ENCODE assay signal across 8 cellular contexts in the genomic region with DNA sequence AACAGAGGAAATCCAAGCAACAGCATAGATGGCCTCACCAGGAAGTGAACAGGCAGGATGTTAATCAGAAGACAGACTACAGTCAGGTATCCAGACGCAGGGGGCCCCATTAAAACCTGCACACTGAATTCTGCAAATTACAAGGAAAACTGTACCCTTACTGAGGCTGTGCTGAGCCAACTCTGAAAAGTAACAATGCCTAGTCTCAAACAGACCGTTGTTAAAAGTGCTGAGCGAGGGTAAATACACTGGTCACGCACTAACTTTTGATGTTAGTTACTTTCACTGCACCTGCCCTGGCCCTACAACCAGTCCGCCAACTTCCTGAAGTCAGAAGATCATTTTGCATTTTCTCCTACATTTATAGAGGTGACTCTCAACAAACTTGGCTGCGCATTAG. TPM values are rescaled to one million over a fixed set of nuclear protein-coding genes. Genes with fewer than 3 reads are reported as not detected.
DNase-seq lines count a peak whose midpoint lies in the region; ATAC-seq and TF ChIP-seq lines count a peak whose summit lies in the region.

No MANE protein-coding gene starts in this region.

- CTCF ChIA-PET in AG04450 (lab: Charles Lee), result interaction anchor here (1.0 to 2.7 kb wide), 3 partner anchors 11 to 467 kb away, joined by 3 to 19 read pairs (median 5); no protein-coding TSS in a partner anchor

- peak overlapping the region; percentile 99 for H3K4me3 Mint-ChIP-seq in memory B cell

- H3K27me3 Mint-ChIP-seq in memory B cell, result no peaks in the 10 kb centered on the region

- ATAC-seq in memory B cell (ENCODE audit: low read depth), result no peak
- ATAC-seq in GM21515 (IDR thresholded peaks at IDR 0.05; ENCODE audit: unreplicated experiment), result no peak
- ATAC-seq in HG02970 (IDR thresholded peaks at IDR 0.05; ENCODE audit: low FRiP score, unreplicated experiment), result no peak
- ATAC-seq in HG02623 (IDR thresholded peaks at IDR 0.05; ENCODE audit: unreplicated experiment), result no peak
- ATAC-seq in GM18909 (IDR thresholded peaks at IDR 0.05; ENCODE audit: poor library complexity, unreplicated experiment), result no peak

- no peaks in the 10 kb centered on the region for H3K9me3 Mint-ChIP-seq in memory B cell

- H3K27ac ChIP-seq in AG04450 (ENCODE audit: low read depth, low read length) (no peak overlapping the region), HL-60 (replicated peaks) (peak overlapping the region; percentile 86)

- in situ Hi-C loops in astrocyte of the spinal cord (cut with HindIII; ENCODE audit: low sequenced_read_pairs), result no loop called here

- no peaks in the 10 kb centered on the region; the same call in 1 of the 2 replicates for H3K9me3 ChIP-seq in AG04450 (ENCODE audit: control insufficient read depth, insufficient read depth, low read length)

- peaks cover 12% of the 10 kb centered on the region for H3K36me3 Mint-ChIP-seq in memory B cell

- H3K4me3 ChIP-seq in AG04450 (ENCODE audit: low read depth, low read length) (peak overlapping the region; percentile 95), HL-60 (replicated peaks; ENCODE audit: insufficient read depth, low read length) (peak overlapping the region; percentile 91), astrocyte of the spinal cord (ENCODE audit: low read depth, low read length) (peak overlapping the region; percentile 76)

- POLR2A ChIA-PET in AG04450 (lab: Yijun Ruan, JAX), result no interaction called here

- peaks cover 25% of the 10 kb centered on the region for H3K4me1 Mint-ChIP-seq in memory B cell

- H3K27ac Mint-ChIP-seq in memory B cell, result peak overlapping the region; percentile 96

- DNase-seq in AG04450 (ENCODE audit: low read depth, low spot score) (no peak), HL-60 (ENCODE audit: low read depth in 1 of 2, low spot score in 1 of 2) (peak in 1 of 2 experiments; percentile 20), astrocyte of the spinal cord (ENCODE audit: low read depth, low spot score) (no peak), memory B cell (ENCODE audit: low spot score in 2 of 2) (no peak)

- H3K27me3 ChIP-seq in AG04450 (ENCODE audit: control insufficient read depth, insufficient read depth, low read length) (no peaks in the 10 kb centered on the region), HL-60 (ENCODE audit: insufficient read depth, poor library complexity, severe bottlenecking) (no peaks in the 10 kb centered on the region)

- TF ChIP-seq CTCF in AG04450 (IDR thresholded peaks at IDR 0.05; ENCODE audit: low read depth, low read length), result no peak
- no peak for TF ChIP-seq CTCF in HL-60 (IDR thresholded peaks at IDR 0.05; ENCODE audit: insufficient read depth, low read length)
- TF ChIP-seq CTCF in astrocyte of the spinal cord (IDR thresholded peaks at IDR 0.05; ENCODE audit: low read depth, low read length), result no peak

RNA-seq across cellular contexts. Expression of gene TAMM41, which starts 1.0 kb away (rescaled TPM):
- polyA plus RNA-seq in AG04450 (2011; rRNA removed), result 12.4 and 12.7 TPM in 2 replicates
- polyA minus RNA-seq in AG04450 (2011; rRNA and poly(A)+ RNA removed), result 9.9 and 10.4 TPM in 2 replicates
